In genomic region chr10:117260094-117260493, GRCh38 we compare ENCODE assay signal across 22 cellular contexts. TPM values are rescaled to one million over a fixed set of nuclear protein-coding genes. Genes with fewer than 3 reads are reported as not detected.
DNase-seq lines count a peak whose midpoint lies in the region; ATAC-seq and TF ChIP-seq lines count a peak whose summit lies in the region.
"Had no signal": no experiment of that assay in that cellular context is flagged by ENCODE, and none has a peak within 500 bp of the region (broad histone marks: within the 10 kb centered on the region; RNA-seq: fewer than 3 reads in every experiment).

No MANE protein-coding gene starts in this region.

- no peak overlapping the region for H3K9ac ChIP-seq in H9 (ENCODE audit: extremely low read depth, insufficient read length, low read length)
- H3K9ac ChIP-seq: GM23248 had no signal

- H3K18ac ChIP-seq in H9 (ENCODE audit: insufficient read length, low read depth, low read length): no peak overlapping the region

- no peak overlapping the region for H3K4me2 ChIP-seq in H9 (ENCODE audit: insufficient read depth, insufficient read length, low read length)

- no peaks in the 10 kb centered on the region for H4K20me1 ChIP-seq in H9 (ENCODE audit: control insufficient read depth, insufficient read depth, insufficient read length)

- intact Hi-C loops in dendritic cell treated with granulocyte-macrophage colony-stimulating factor and Interleukin-4, amounts not matched to agents 40 ng/mL and 50 ng/mL, for 4 days (cut with micrococcal nuclease): no loop called here

- no peaks in the 10 kb centered on the region for H3K79me2 ChIP-seq in H9 (ENCODE audit: insufficient read depth, low read length)

- H3K27me3 ChIP-seq in H9 (ENCODE audit: insufficient read depth, low read length): no peaks in the 10 kb centered on the region
- H3K27me3 ChIP-seq: body of pancreas had no signal

- DNase-seq in ELF-1 (ENCODE audit: low read depth, low spot score) (peak; percentile 18), H9 (peak; percentile 41), NCI-H69 (lab: John Stamatoyannopoulos, UW) (peak; percentile 26), immature natural killer cell (no peak), HCEC 1CT (no peak), midbrain (lab: John Stamatoyannopoulos, UW) (no peak)
- DNase-seq: activated naive CD8-positive, alpha-beta T cell treated with anti-CD3 and anti-CD28 coated beads, Interleukin-2, amount 10 ng/mL, durations not matched to agents 7 days and 5 days; body of pancreas; CD4-positive, alpha-beta memory T cell; DMS79 treated with DMSO at 0.1 percent for 48 hours; MM.1S; NCI-H2029; NCI-H510A; right cardiac atrium; SHP77 treated with DMSO at 0.1 percent for 48 hours; T-helper 17 cell had no signal

- no peak overlapping the region for H2AK5ac ChIP-seq in H9 (ENCODE audit: insufficient read length, low read length)

- no peak overlapping the region for H3K4ac ChIP-seq in H9 (ENCODE audit: low read depth, low read length)

- H3K27ac Mint-ChIP-seq in H9 (peak overlapping the region in 1 of 3 experiments; percentile 43; a peak in 3 of 7 replicates), immature natural killer cell (no peak overlapping the region)
- H3K27ac Mint-ChIP-seq in dendritic cell treated with granulocyte-macrophage colony-stimulating factor and Interleukin-4, amounts not matched to agents 40 ng/mL and 50 ng/mL, for 4 days: peak overlapping the region; percentile 79
- H3K27ac Mint-ChIP-seq: activated naive CD8-positive, alpha-beta T cell treated with anti-CD3 and anti-CD28 coated beads, Interleukin-2, amount 10 ng/mL, durations not matched to agents 7 days and 5 days; CD4-positive, alpha-beta memory T cell had no signal

- peaks cover 7% of the 10 kb centered on the region; the same call in 1 of the 2 replicates for H3K4me1 ChIP-seq in H9 (ENCODE audit: insufficient read depth, low read length)

- no peak overlapping the region for H2BK5ac ChIP-seq in H9 (ENCODE audit: insufficient read length, low read length)

- H2BK120ac ChIP-seq in H9 (ENCODE audit: low read depth, low read length, poor library complexity, severe bottlenecking): no peak overlapping the region

- H3K4me1 Mint-ChIP-seq in H9: peaks cover 13 to 19% of the 10 kb centered on the region in 2 experiments
- H3K4me1 Mint-ChIP-seq in dendritic cell treated with granulocyte-macrophage colony-stimulating factor and Interleukin-4, amounts not matched to agents 40 ng/mL and 50 ng/mL, for 4 days (ENCODE audit: low read depth): peaks cover 22% of the 10 kb centered on the region
- peaks cover 6 to 17% of the 10 kb centered on the region in 2 donors for H3K4me1 Mint-ChIP-seq in immature natural killer cell
- H3K4me1 Mint-ChIP-seq: CD4-positive, alpha-beta memory T cell had no signal

- H3K14ac ChIP-seq in H9 (ENCODE audit: insufficient read depth, low read length): no peak overlapping the region

- no peak overlapping the region for H2BK12ac ChIP-seq in H9 (ENCODE audit: insufficient read length, low read depth, low read length)

- H4K91ac ChIP-seq in H9 (ENCODE audit: insufficient read length, low read depth, low read length): no peak overlapping the region

- H4K5ac ChIP-seq in H9 (ENCODE audit: insufficient read length, low read depth, low read length): no peak overlapping the region

- H3K36me3 Mint-ChIP-seq in H9 (ENCODE audit: insufficient read depth in 1 of 3, low read depth in 3 of 3) (no peaks in the 10 kb centered on the region; a peak in 1 of 7 replicates), immature natural killer cell (no peaks in the 10 kb centered on the region)
- no peaks in the 10 kb centered on the region for H3K36me3 Mint-ChIP-seq in dendritic cell treated with granulocyte-macrophage colony-stimulating factor and Interleukin-4, amounts not matched to agents 40 ng/mL and 50 ng/mL, for 4 days (ENCODE audit: low read depth)
- H3K36me3 Mint-ChIP-seq: activated naive CD8-positive, alpha-beta T cell treated with anti-CD3 and anti-CD28 coated beads, Interleukin-2, amount 10 ng/mL, durations not matched to agents 7 days and 5 days; CD4-positive, alpha-beta memory T cell had no signal

- no peak overlapping the region for H3K23ac ChIP-seq in H9 (ENCODE audit: insufficient read length, low read depth, low read length)

- no peaks in the 10 kb centered on the region; the same call in 1 of the 2 replicates for H3K27me3 Mint-ChIP-seq in H9 (ENCODE audit: low read depth)
- H3K27me3 Mint-ChIP-seq in dendritic cell treated with granulocyte-macrophage colony-stimulating factor and Interleukin-4, amounts not matched to agents 40 ng/mL and 50 ng/mL, for 4 days: peaks cover 5% of the 10 kb centered on the region
- H3K27me3 Mint-ChIP-seq in immature natural killer cell (ENCODE audit: low read depth in 3 of 3): peaks cover 0 to 14% (median 7%) of the 10 kb centered on the region in 3 donors

- H3K56ac ChIP-seq in H9 (ENCODE audit: insufficient read length, low read depth, low read length): no peak overlapping the region

- no peak overlapping the region for H3K4me3 Mint-ChIP-seq in H9
- peak overlapping the region; percentile 53 for H3K4me3 Mint-ChIP-seq in dendritic cell treated with granulocyte-macrophage colony-stimulating factor and Interleukin-4, amounts not matched to agents 40 ng/mL and 50 ng/mL, for 4 days
- peak overlapping the region in 1 of 5 donors; percentile 19 for H3K4me3 Mint-ChIP-seq in immature natural killer cell
- H3K4me3 Mint-ChIP-seq: activated naive CD8-positive, alpha-beta T cell treated with anti-CD3 and anti-CD28 coated beads, Interleukin-2, amount 10 ng/mL, durations not matched to agents 7 days and 5 days; CD4-positive, alpha-beta memory T cell; T-helper 17 cell had no signal

- no peaks in the 10 kb centered on the region for H3K9me3 Mint-ChIP-seq in H9
- H3K9me3 Mint-ChIP-seq in dendritic cell treated with granulocyte-macrophage colony-stimulating factor and Interleukin-4, amounts not matched to agents 40 ng/mL and 50 ng/mL, for 4 days: no peaks in the 10 kb centered on the region
- peaks cover 0 to 2% (median 0%) of the 10 kb centered on the region in 6 donors for H3K9me3 Mint-ChIP-seq in immature natural killer cell
- H3K9me3 Mint-ChIP-seq: activated naive CD8-positive, alpha-beta T cell treated with anti-CD3 and anti-CD28 coated beads, Interleukin-2, amount 10 ng/mL, durations not matched to agents 7 days and 5 days had no signal

- WGBS in H9 (ENCODE audit: extremely low coverage, insufficient read length, low lambda C conversion rate): no CpG with 5 or more reads among the region's 4 CpGs

- no peak overlapping the region for H3T11ph ChIP-seq in H9 (ENCODE audit: low read length)

- H2BK15ac ChIP-seq in H9 (ENCODE audit: low read depth, low read length): no peak overlapping the region

- H2AFZ ChIP-seq in H9 (ENCODE audit: low read length): no peak overlapping the region
- H2AFZ ChIP-seq: GM23248 had no signal

- no peaks in the 10 kb centered on the region for H3K9me3 ChIP-seq in H9 (ENCODE audit: control insufficient read depth, low read depth, low read length)
- H3K9me3 ChIP-seq: body of pancreas, thoracic aorta had no signal

- H3K27ac ChIP-seq in H9 (ENCODE audit: insufficient read length, low read depth, low read length): no peak overlapping the region
- H3K27ac ChIP-seq: body of pancreas, GM23248, thoracic aorta had no signal

- no peaks in the 10 kb centered on the region for H3K23me2 ChIP-seq in H9 (ENCODE audit: insufficient read length, low read depth, low read length, poor library complexity, severe bottlenecking)

- TF ChIP-seq CTCF in H9 (conservative IDR thresholded peaks at IDR 0.05): no peak

- no peak for ATAC-seq in HG03342 (IDR thresholded peaks at IDR 0.05; ENCODE audit: unreplicated experiment)
- ATAC-seq: body of pancreas, right cardiac atrium, T-helper 17 cell had no signal

- H3K79me1 ChIP-seq in H9 (ENCODE audit: insufficient read depth, low read depth, low read length, poor library complexity, severe bottlenecking): no peaks in the 10 kb centered on the region

- H2BK20ac ChIP-seq in H9 (ENCODE audit: low read depth, low read length, poor library complexity, severe bottlenecking): no peak overlapping the region

- no peak overlapping the region for H4K8ac ChIP-seq in H9 (replicated peaks; ENCODE audit: insufficient read length, low read depth, low read length)

RNA-seq across cellular contexts. Expression of gene SLC18A2, which starts 19.2 kb away (rescaled TPM):
- 3.0 and 4.0 TPM in 2 replicates for total RNA-seq in H9 (2021)
- polyA plus RNA-seq in immature natural killer cell: under 1 TPM in 1 of 3 donors, not detected in 2; 0.41 TPM
- total RNA-seq: GM23248, osteoblast had no signal
- polyA plus RNA-seq: fibroblast of lung had no signal

Comparison
In these comparisons a context has a peak if more than half of its experiments do, and no peak if none do; other contexts are left out.
1. DNase-seq: peak in ELF-1 (single experiment), H9 (single experiment) and NCI-H69 (single experiment); none in immature natural killer cell (0 of 3), HCEC 1CT (single experiment) and midbrain (single experiment).